Comparison of ENCODE assay signal across 26 cellular contexts in the genomic region with DNA sequence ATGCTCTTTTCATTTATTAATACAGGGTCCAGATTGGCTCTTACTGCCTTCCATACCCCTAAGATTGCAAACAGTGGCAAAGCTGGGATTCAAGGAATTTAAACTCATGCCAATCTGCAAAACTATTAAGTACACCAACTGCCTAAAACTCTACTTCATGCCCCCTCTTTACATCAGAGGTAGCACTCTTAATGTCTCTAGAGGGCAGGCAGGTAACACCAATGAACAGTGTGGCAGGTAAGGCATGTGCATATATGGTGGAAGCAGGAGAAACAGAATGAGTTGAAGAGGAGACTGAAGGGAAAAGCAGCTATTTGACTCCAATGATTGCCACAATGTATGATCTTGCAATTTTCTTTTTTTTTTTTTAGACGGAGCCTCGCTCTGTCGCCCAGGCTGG.
"Had no signal": no experiment of that assay in that cellular context is flagged by ENCODE, and none has a peak within 500 bp of the region (broad histone marks: within the 10 kb centered on the region; RNA-seq: fewer than 3 reads in every experiment).

No MANE protein-coding gene starts in this region.

- H3K27ac ChIP-seq: gastrocnemius medialis, ovary, prostate gland, spleen, thoracic aorta, vagina, VCaP had no signal

- H3K4me3 Mint-ChIP-seq: activated CD8-positive, alpha-beta T cell treated with anti-CD3 and anti-CD28 coated beads, Interleukin-2, amount 10 ng/mL, durations not matched to agents 7 days and 5 days; brain; dendritic cell treated with granulocyte-macrophage colony-stimulating factor and Interleukin-4, amounts not matched to agents 40 ng/mL and 50 ng/mL, for 4 days; natural killer cell; type B pancreatic cell had no signal

- H3K9me3 Mint-ChIP-seq: activated naive CD4-positive, alpha-beta T cell treated with anti-CD3 and anti-CD28 coated beads, Interleukin-2, amount 50 U/mL, for 72 hours; brain; dendritic cell treated with granulocyte-macrophage colony-stimulating factor and Interleukin-4, amounts not matched to agents 40 ng/mL and 50 ng/mL, for 4 days; natural killer cell; type B pancreatic cell had no signal

- H3K4me3 ChIP-seq: gastrocnemius medialis, ovary, prostate gland, spleen, thoracic aorta, vagina had no signal

- H3K4me1 Mint-ChIP-seq: brain had no signal

- H3K27me3 Mint-ChIP-seq: brain; dendritic cell treated with granulocyte-macrophage colony-stimulating factor and Interleukin-4, amounts not matched to agents 40 ng/mL and 50 ng/mL, for 4 days; type B pancreatic cell had no signal

- H3K4me1 ChIP-seq: prostate gland, vagina had no signal

- H3K27ac Mint-ChIP-seq: activated CD8-positive, alpha-beta T cell treated with anti-CD3 and anti-CD28 coated beads, Interleukin-2, amount 10 ng/mL, durations not matched to agents 7 days and 5 days; activated naive CD4-positive, alpha-beta T cell treated with anti-CD3 and anti-CD28 coated beads, Interleukin-2, amount 50 U/mL, for 72 hours; brain; dendritic cell treated with granulocyte-macrophage colony-stimulating factor and Interleukin-4, amounts not matched to agents 40 ng/mL and 50 ng/mL, for 4 days; natural killer cell; type B pancreatic cell had no signal

- DNase-seq: activated CD4-positive, alpha-beta T cell treated with anti-CD3 and anti-CD28 coated beads for 1 hour; activated CD4-positive, alpha-beta T cell treated with anti-CD3 and anti-CD28 coated beads, Interleukin-2, amount 50 U/mL, for 1 hour; activated CD8-positive, alpha-beta T cell treated with anti-CD3 and anti-CD28 coated beads, Interleukin-2, amount 10 ng/mL, durations not matched to agents 7 days and 5 days; activated gamma-delta T cell treated with Interleukin-2 at 50 U/mL for 16 hours; activated T-cell treated with anti-CD3 and anti-CD28 coated beads, Interleukin-2, amount 50 U/mL, for 1 hour; aorta; effector CD4-positive, alpha-beta T cell; gastrocnemius medialis; hippocampal formation; left ventricle myocardium superior; mammary epithelial cell; midbrain; natural killer cell; ovary; spleen; stimulated activated CD4-positive, alpha-beta T cell treated with anti-CD3 and anti-CD28 coated beads, Interleukin-4, amount 100 ng/mL, for 1 hour; stimulated activated naive CD4-positive, alpha-beta T cell had no signal

- ATAC-seq: activated CD8-positive, alpha-beta T cell treated with anti-CD3 and anti-CD28 coated beads, Interleukin-2, amount 10 ng/mL, durations not matched to agents 7 days and 5 days; activated naive CD4-positive, alpha-beta T cell treated with anti-CD3 and anti-CD28 coated beads, Interleukin-2, amount 50 U/mL, for 72 hours; esophagus mucosa; gastrocnemius medialis; left ventricle myocardium superior; natural killer cell had no signal

- H3K36me3 Mint-ChIP-seq: activated naive CD4-positive, alpha-beta T cell treated with anti-CD3 and anti-CD28 coated beads, Interleukin-2, amount 50 U/mL, for 72 hours had no signal

- H3K36me3 ChIP-seq: ovary, prostate gland had no signal

- H3K27me3 ChIP-seq: gastrocnemius medialis, ovary, spleen, vagina had no signal
